8 cellular contexts compared by ENCODE assay signal in genomic region chr5:177023247-177023703, GRCh38. TPM values are rescaled to one million over a fixed set of nuclear protein-coding genes. Genes with fewer than 3 reads are reported as not detected.
DNase-seq lines count a peak whose midpoint lies in the region; ATAC-seq and TF ChIP-seq lines count a peak whose summit lies in the region.

No MANE protein-coding gene starts in this region.

- TF ChIP-seq POLR2A in lower leg skin (IDR thresholded peaks at IDR 0.05) (no peak), transverse colon (IDR thresholded peaks at IDR 0.05) (no peak)

- no peaks in the 10 kb centered on the region for H3K9me3 Mint-ChIP-seq in chondrocyte (ENCODE audit: low read depth)

- no peaks in the 10 kb centered on the region for H3K27me3 ChIP-seq in DOHH2 (ENCODE audit: control insufficient read depth, low read length)
- no peaks in the 10 kb centered on the region for H3K27me3 ChIP-seq in Panc1 (ENCODE audit: control insufficient read depth, insufficient read depth, low read length)
- no peaks in the 10 kb centered on the region for H3K27me3 ChIP-seq in transverse colon

- H3K36me3 Mint-ChIP-seq in chondrocyte (ENCODE audit: low read depth), result no peaks in the 10 kb centered on the region

- DNase-seq in Panc1 (ENCODE audit: low read depth, low spot score), result no peak
- DNase-seq in chondrocyte (ENCODE audit: low spot score), result no peak
- peak in 1 of 2 donors; percentile 84 for DNase-seq in lower leg skin (ENCODE audit: low spot score in 2 of 2)
- DNase-seq in transverse colon, result no peak
- no peak for DNase-seq in occipital lobe (lab: John Stamatoyannopoulos, UW)

- H3K9me2 ChIP-seq in DOHH2 (replicated peaks; ENCODE audit: control insufficient read depth, low read length), result no peaks in the 10 kb centered on the region

- H3K4me2 ChIP-seq in DOHH2 (ENCODE audit: low read length), result peak overlapping the region; percentile 92

- ATAC-seq in GM21723 (IDR thresholded peaks at IDR 0.05; ENCODE audit: unreplicated experiment), result peak; percentile 29
- peak; percentile 29; the same call in 1 of the 2 replicates for ATAC-seq in Panc1
- ATAC-seq in HG03280 (IDR thresholded peaks at IDR 0.05; ENCODE audit: unreplicated experiment), result no peak

- intact Hi-C loops in Panc1 (cut with micrococcal nuclease; ENCODE audit: unreplicated experiment) (no loop called here), lower leg skin (cut with DNase I; ENCODE audit: low total_unique reads) (no loop called here), transverse colon (cut with DNase I; ENCODE audit: low total_unique reads) (no loop called here)

- peaks cover 30% of the 10 kb centered on the region for H3K4me1 Mint-ChIP-seq in chondrocyte (ENCODE audit: low read depth)

- no peaks in the 10 kb centered on the region for H3F3A ChIP-seq in DOHH2 (ENCODE audit: control insufficient read depth, insufficient read depth)

- H3K4me1 ChIP-seq in DOHH2 (ENCODE audit: control insufficient read depth, low read length) (peaks cover 31% of the 10 kb centered on the region), Panc1 (ENCODE audit: control insufficient read depth, insufficient read depth, low read length) (peaks cover 13% of the 10 kb centered on the region; the same call in 1 of the 2 replicates), transverse colon (peaks cover 4 to 29% (median 16%) of the 10 kb centered on the region in 4 donors)

- CTCF ChIA-PET in Panc1 (lab: Charles Lee), result interaction anchor here (0.5 to 0.8 kb wide), 2 partner anchors 36 to 190 kb away, joined by 3 to 4 read pairs; no protein-coding TSS in a partner anchor

- no peaks in the 10 kb centered on the region for H3K27me3 Mint-ChIP-seq in chondrocyte (ENCODE audit: low read depth)

- no TSS peak for BruUV-seq in Panc1 (replicated peaks; lab: Mats Ljungman, UMichigan)

- H3K27ac ChIP-seq in DOHH2 (ENCODE audit: low read depth, low read length) (peak overlapping the region; percentile 54), Panc1 (ENCODE audit: low read length) (peak overlapping the region; percentile 92), transverse colon (peak overlapping the region; percentile 74 to 92 (median 84))

- POLR2A ChIA-PET in Panc1 (lab: Charles Lee), result no interaction called here

- H3K4me3 ChIP-seq in DOHH2 (ENCODE audit: low read length), result peak overlapping the region; percentile 83
- peak overlapping the region; percentile 79 to 86 for H3K4me3 ChIP-seq in Panc1 (ENCODE audit: low read depth in 2 of 2, low read length in 2 of 2)
- peak overlapping the region; percentile 76 for H3K4me3 ChIP-seq in lower leg skin (ENCODE audit: low read depth, poor library complexity, severe bottlenecking)
- H3K4me3 ChIP-seq in transverse colon, result peak overlapping the region; percentile 69 to 99 (median 84)

- 22% methylated on average over 7 of the region's 7 CpGs for WGBS in lower leg skin, 2 donors
- 5 to 17% methylated on average over 4 to 7 of the region's 7 CpGs for WGBS in transverse colon (ENCODE audit: low coverage in 1 of 2), 2 donors

- H3K79me2 ChIP-seq in DOHH2 (ENCODE audit: control insufficient read depth, low read length), result peaks cover 72% of the 10 kb centered on the region

- no peak for TF ChIP-seq CTCF in DOHH2 (IDR thresholded peaks at IDR 0.05; ENCODE audit: low read depth, low read length, poor library complexity, severe bottlenecking)
- no peak for TF ChIP-seq CTCF in Panc1 (IDR thresholded peaks at IDR 0.05)
- TF ChIP-seq CTCF in chondrocyte (IDR thresholded peaks at IDR 0.05), result no peak
- no peak for TF ChIP-seq CTCF in lower leg skin (IDR thresholded peaks at IDR 0.05)
- TF ChIP-seq CTCF in transverse colon (IDR thresholded peaks at IDR 0.05), result no peak

- no peaks in the 10 kb centered on the region for H4K20me1 ChIP-seq in DOHH2 (ENCODE audit: control insufficient read depth, insufficient read depth, low read depth, low read length)

- no peak for TF ChIP-seq EP300 in transverse colon (IDR thresholded peaks at IDR 0.05; ENCODE audit: low read depth)

- in situ Hi-C loops in Panc1 (cut with HindIII; ENCODE audit: low pct_unique_long_range_greater_than_20kb, low sequenced_read_pairs) (no loop called here), transverse colon (cut with MboI; ENCODE audit: low pct_ligation_motif_present in 1 of 4, low pct_unique_long_range_greater_than_20kb in 1 of 4, low sequenced_read_pairs in 3 of 4) (no loop called here)

- H3K9me3 ChIP-seq in DOHH2 (ENCODE audit: control insufficient read depth, insufficient read depth, low read length) (no peaks in the 10 kb centered on the region), Panc1 (ENCODE audit: control insufficient read depth, insufficient read depth, low read depth, low read length) (no peaks in the 10 kb centered on the region), transverse colon (no peaks in the 10 kb centered on the region)

- H3K36me3 ChIP-seq in DOHH2 (ENCODE audit: control insufficient read depth, low read length) (peaks cover 28% of the 10 kb centered on the region), Panc1 (ENCODE audit: control insufficient read depth, insufficient read depth, low read length) (peaks cover 4% of the 10 kb centered on the region; the same call in 1 of the 2 replicates), transverse colon (no peaks in the 10 kb centered on the region)

- peak overlapping the region; percentile 90 for H3K4me3 Mint-ChIP-seq in chondrocyte (ENCODE audit: unreplicated experiment)

- H3K27ac Mint-ChIP-seq in chondrocyte (ENCODE audit: unreplicated experiment), result peak overlapping the region; percentile 89

RNA-seq across cellular contexts. Expression of gene ZNF346, which starts 0.8 kb away (rescaled TPM):
- 21.3 TPM for total RNA-seq in Panc1 (2021; ENCODE audit: unreplicated experiment)
- 12.0 TPM for polyA plus RNA-seq in Panc1 (2012; ENCODE audit: insufficient read length)
- 15.1 to 24.1 TPM (median 16.4 TPM) in 3 replicates for total RNA-seq in chondrocyte
- 10 to 100 TPM in 3 of 4 donors, 1 to 10 TPM in 1; 8.4 to 21.6 (median 16.3) TPM for total RNA-seq in lower leg skin
- total RNA-seq in transverse colon, result 10 to 100 TPM; 10.1 to 19.5 (median 12.6) TPM
- 34.5 TPM for total RNA-seq in occipital lobe

RNA-seq across cellular contexts. Expression of gene UIMC1, which starts 16.7 kb away (rescaled TPM):
- total RNA-seq in Panc1 (2021; ENCODE audit: unreplicated experiment), result 37.1 TPM
- 19.6 TPM for polyA plus RNA-seq in Panc1 (2012; ENCODE audit: insufficient read length)
- 31.5 to 34.2 TPM (median 34.2 TPM) in 3 replicates for total RNA-seq in chondrocyte
- 10 to 100 TPM; 18.2 to 31.0 (median 29.2) TPM for total RNA-seq in lower leg skin
- total RNA-seq in transverse colon, result 100 to 1,000 TPM in 1 of 4 donors, 10 to 100 TPM in 3; 25.1 to 213 (median 34.6) TPM
- total RNA-seq in occipital lobe, result 66.6 TPM
